In genomic region chr17:7409716-7410115, GRCh38 we compare ENCODE assay signal across 1 cellular context.
TF ChIP-seq lines count a peak whose summit lies in the region.

No MANE protein-coding gene starts in this region.

TF ChIP-seq in HepG2, 621 proteins besides CTCF, POLR2A, EP300 and RAD21:
- no peak for TF ChIP-seq CEBPB (IDR thresholded peaks at IDR 0.05; ENCODE audit: borderline replicate concordance, low read depth, low read length)
- no peak for TF ChIP-seq KAT7 (CRISPR knock-in tag; IDR thresholded peaks at IDR 0.05; ENCODE audit: borderline replicate concordance)
- TF ChIP-seq ZNF678 (CRISPR knock-in tag; IDR thresholded peaks at IDR 0.05): no peak
- TF ChIP-seq STAT6 (CRISPR knock-in tag; IDR thresholded peaks at IDR 0.05; ENCODE audit: borderline replicate concordance): no peak
- TF ChIP-seq SMYD3 (CRISPR knock-in tag; IDR thresholded peaks at IDR 0.05): no peak
- no peak for TF ChIP-seq YY1 (IDR thresholded peaks at IDR 0.05; ENCODE audit: insufficient read depth, insufficient replicate concordance, low read depth, low read length)
- TF ChIP-seq ZNF138 (CRISPR knock-in tag; IDR thresholded peaks at IDR 0.05; ENCODE audit: low read depth): no peak
- TF ChIP-seq ZBTB33 (CRISPR knock-in tag; IDR thresholded peaks at IDR 0.05): no peak
TF ChIP-seq in HepG2: peak in this region for 0.
